In genomic region chr3:48847586-48848423, GRCh38 we compare ENCODE assay signal across 8 cellular contexts. TPM values are rescaled to one million over a fixed set of nuclear protein-coding genes. Genes with fewer than 3 reads are reported as not detected.
A peak's percentile ranks its signal among the peaks of the same experiment; 100 is the strongest.
DNase-seq lines count a peak whose midpoint lies in the region; FAIRE-seq and TF ChIP-seq lines count a peak whose summit lies in the region.

Gene PRKAR2A, minus strand, starts transcription at chr3:48847874. Its CDS starts 278 bp downstream, at chr3:48847596.

- peak within 1 kb of the TSS; percentile 90 for H3K27ac ChIP-seq in stomach smooth muscle (ENCODE audit: low read length)

- no peak for TF ChIP-seq CTCF in Loucy (conservative IDR thresholded peaks at IDR 0.05; ENCODE audit: low read length)

- H3K4me1 ChIP-seq in ES-I3 (ENCODE audit: insufficient read depth, low read length) (peaks cover 5% of the 10 kb centered on the region; the same call in 1 of the 2 replicates), Loucy (ENCODE audit: insufficient read depth, low read length, poor library complexity, severe bottlenecking) (peaks cover 21% of the 10 kb centered on the region), neuron (ENCODE audit: insufficient read depth, low read length) (peaks cover 12% of the 10 kb centered on the region), stomach smooth muscle (ENCODE audit: control insufficient read depth, insufficient read depth, low read length) (peaks cover 18% of the 10 kb centered on the region)

- H3F3A ChIP-seq in Loucy (ENCODE audit: low read depth): no peaks in the 10 kb centered on the region

- H3K36me3 ChIP-seq in ES-I3 (ENCODE audit: insufficient read depth, low read length) (no peaks in the 10 kb centered on the region), Loucy (ENCODE audit: insufficient read depth, low read length) (no peaks in the 10 kb centered on the region), neuron (ENCODE audit: insufficient read depth, low read length) (no peaks in the 10 kb centered on the region), stomach smooth muscle (ENCODE audit: control insufficient read depth in 2 of 2, insufficient read depth in 2 of 2, low read length in 2 of 2) (peaks cover 0 to 4% of the 10 kb centered on the region in 2 donors)

- DNase-seq in H54 (ENCODE audit: insufficient read length, low spot score) (peak; percentile 91), SK-N-DZ (ENCODE audit: low spot score) (peak; percentile 83), frontal cortex (ENCODE audit: low spot score in 2 of 2) (peak; percentile 93 to 95)
- DNase-seq in activated naive CD4-positive, alpha-beta T cell treated with Interleukin-2 at 50 U/mL for 16 hours: peak; percentile 85

- H4K20me1 ChIP-seq in Loucy (ENCODE audit: insufficient read depth, low read length, poor library complexity, severe bottlenecking): no peaks in the 10 kb centered on the region

- H2AFZ ChIP-seq in Loucy (ENCODE audit: low read length) (peak within 1 kb of the TSS; percentile 89), neuron (ENCODE audit: low read depth, low read length) (peak within 1 kb of the TSS; percentile 97)

- H3K9me2 ChIP-seq in Loucy (replicated peaks; ENCODE audit: low read depth, low read length): no peaks in the 10 kb centered on the region

- H3K4me2 ChIP-seq in Loucy (ENCODE audit: low read depth, low read length, poor library complexity, severe bottlenecking): peak within 1 kb of the TSS; percentile 81

- H3K27me3 ChIP-seq in Loucy (ENCODE audit: insufficient read depth, low read length, poor library complexity, severe bottlenecking) (peaks cover 9% of the 10 kb centered on the region), neuron (ENCODE audit: insufficient read depth, low read length) (no peaks in the 10 kb centered on the region), stomach smooth muscle (ENCODE audit: control insufficient read depth in 1 of 2, insufficient read depth in 2 of 2, low read length in 2 of 2) (no peaks in the 10 kb centered on the region)

- peaks cover 9% of the 10 kb centered on the region; the same call in 1 of the 2 replicates for H3K79me2 ChIP-seq in Loucy (ENCODE audit: insufficient read depth, low read length)

- peak within 1 kb of the TSS; percentile 73 for H3K9ac ChIP-seq in ES-I3 (ENCODE audit: low read depth, low read length)
- H3K9ac ChIP-seq in Loucy (ENCODE audit: low read depth, low read length, poor library complexity, severe bottlenecking): peak within 1 kb of the TSS; percentile 77
- H3K9ac ChIP-seq in stomach smooth muscle (ENCODE audit: low read length in 2 of 2): peak within 1 kb of the TSS; percentile 81 to 89

- TF ChIP-seq POLR2A in H54 (IDR thresholded peaks at IDR 0.05; ENCODE audit: low read depth, low read length): peak; percentile 94

- no peaks in the 10 kb centered on the region for H3K9me3 ChIP-seq in ES-I3 (ENCODE audit: control insufficient read depth, insufficient read depth, low read length)
- no peaks in the 10 kb centered on the region for H3K9me3 ChIP-seq in Loucy (ENCODE audit: insufficient read depth, low read depth, low read length)
- no peaks in the 10 kb centered on the region for H3K9me3 ChIP-seq in neuron (ENCODE audit: low read length)
- no peaks in the 10 kb centered on the region for H3K9me3 ChIP-seq in stomach smooth muscle (ENCODE audit: control insufficient read depth in 2 of 2, low read length in 2 of 2)

- no peak for FAIRE-seq in H54 (lab: Jason Lieb, UNC)
- no peak for FAIRE-seq in frontal cortex (lab: Jason Lieb, UNC)

- H3K4me3 ChIP-seq in Loucy (ENCODE audit: low read length, poor library complexity, severe bottlenecking): peak within 1 kb of the TSS; percentile 85
- peak within 1 kb of the TSS; percentile 55 for H3K4me3 ChIP-seq in neuron (ENCODE audit: low read length)
- H3K4me3 ChIP-seq in stomach smooth muscle (ENCODE audit: low read length in 2 of 2): peak within 1 kb of the TSS; percentile 83 to 84

RNA-seq across cellular contexts. Expression of gene PRKAR2A, which starts in this region (rescaled TPM):
- 18.5 and 19.6 TPM in 2 replicates for polyA plus RNA-seq in SK-N-DZ (2014; cell fraction: cytosol; rRNA removed)
- 7.1 and 7.4 TPM in 2 replicates for polyA plus RNA-seq in SK-N-DZ (2014; cell fraction: nucleus; rRNA removed)
- total RNA-seq in frontal cortex: 32.2 TPM

Comparison
In these comparisons a context has a peak if more than half of its experiments do, and no peak if none do; other contexts are left out.
1. Peak in every context shown above with its lines: DNase-seq, H3K4me3 ChIP-seq and H3K27ac ChIP-seq.